In the genomic region with DNA sequence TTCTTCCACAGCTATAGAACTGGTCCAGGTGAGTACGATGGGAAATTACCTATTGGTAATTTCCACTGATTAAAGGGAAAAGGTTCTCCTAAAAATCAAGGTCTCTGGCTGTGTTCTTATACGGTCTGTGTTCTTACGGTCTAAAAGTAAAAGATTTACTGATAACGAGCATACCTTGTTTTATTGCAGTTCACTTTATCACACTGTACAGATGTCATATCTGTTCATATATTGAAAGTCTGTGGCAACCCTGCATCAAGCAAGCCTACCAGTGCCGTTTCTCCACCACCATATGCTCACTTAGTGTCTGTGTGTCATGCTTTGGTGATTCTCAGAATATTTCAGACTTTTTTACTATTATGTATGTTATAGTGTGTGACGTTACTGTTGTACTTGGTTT, we compare ENCODE assay signal across 5 cellular contexts. TPM values are rescaled to one million over a fixed set of nuclear protein-coding genes. Genes with fewer than 3 reads are reported as not detected.
DNase-seq lines count a peak whose midpoint lies in the region; ATAC-seq, FAIRE-seq and TF ChIP-seq lines count a peak whose summit lies in the region.
"Not testable (repeated sequence)": the region's sequence is repeated elsewhere in the genome, so short reads cannot be mapped to it uniquely, and the experiment has no call there.

No MANE protein-coding gene starts in this region.

- H3K27ac ChIP-seq in OCI-LY7 (ENCODE audit: low read depth, low read length, poor library complexity, severe bottlenecking); Panc1 (ENCODE audit: low read length); GM12878 (ENCODE audit: control insufficient read depth, insufficient read depth): not testable (repeated sequence)

- H3K9me2 ChIP-seq in OCI-LY7 (ENCODE audit: insufficient read depth, low read length), result not testable (repeated sequence)

- SMC1A ChIA-PET in GM12878 (lab: Charles Lee; ENCODE audit: uncharacterized antibody, unreplicated experiment), result not testable (repeated sequence)

- not testable (repeated sequence) for TF ChIP-seq RAD21 in GM12878 (IDR thresholded peaks at IDR 0.05; ENCODE audit: insufficient read depth, low read depth, low read length)

- DNase-seq in OCI-LY7 (ENCODE audit: low spot score); Panc1 (ENCODE audit: low read depth, low spot score); GM12878 (ENCODE audit: low read depth, low spot score); left colon; mucosa of descending colon: not testable (repeated sequence)

- TF ChIP-seq EP300 in GM12878 (IDR thresholded peaks at IDR 0.05; ENCODE audit: borderline replicate concordance in 1 of 2, control insufficient read depth in 1 of 2, low read depth in 2 of 2, low read length in 2 of 2), result not testable (repeated sequence)

- not testable (repeated sequence) for H3K9ac ChIP-seq in GM12878 (ENCODE audit: control insufficient read depth, insufficient read depth, low read length)

- POLR2A ChIA-PET in OCI-LY7 (lab: Charles Lee); Panc1 (lab: Charles Lee); GM12878 (lab: Charles Lee): not testable (repeated sequence)

- not testable (repeated sequence) for H3K9me3 ChIP-seq in OCI-LY7 (ENCODE audit: low read length); Panc1 (ENCODE audit: control insufficient read depth, insufficient read depth, low read depth, low read length); GM12878 (replicated peaks; ENCODE audit: control insufficient read depth, insufficient read depth, low read length); mucosa of descending colon

- peaks cover 22% of the 10 kb centered on the region for H3K36me3 ChIP-seq in OCI-LY7 (ENCODE audit: insufficient read depth, low read length)
- H3K36me3 ChIP-seq in Panc1 (ENCODE audit: control insufficient read depth, insufficient read depth, low read length); GM12878 (ENCODE audit: control insufficient read depth in 2 of 2, insufficient read depth in 2 of 2, low read length in 1 of 2); mucosa of descending colon (ENCODE audit: low read depth): not testable (repeated sequence)

- ATAC-seq in Panc1, GM12878: not testable (repeated sequence)
- peak; percentile 94 for ATAC-seq in left colon
- ATAC-seq in mucosa of descending colon, result peak; percentile 92

- not testable (repeated sequence) for H2AFZ ChIP-seq in OCI-LY7 (ENCODE audit: low read length); GM12878 (ENCODE audit: control insufficient read depth, low read depth, low read length)

- not testable (repeated sequence) for H3K79me2 ChIP-seq in OCI-LY7 (ENCODE audit: insufficient read depth, low read depth, low read length); GM12878 (ENCODE audit: control insufficient read depth, insufficient read depth, low read length)

- intact Hi-C loops in OCI-LY7 (cut with micrococcal nuclease; ENCODE audit: unreplicated experiment); Panc1 (cut with micrococcal nuclease; ENCODE audit: unreplicated experiment); GM12878 (cut with micrococcal nuclease; ENCODE audit: unreplicated experiment); left colon (cut with DNase I, micrococcal nuclease); mucosa of descending colon (cut with DNase I, micrococcal nuclease): not testable (repeated sequence)

- not testable (repeated sequence) for H3K4me2 ChIP-seq in OCI-LY7 (ENCODE audit: low read length); GM12878 (ENCODE audit: control insufficient read depth, insufficient read depth)

- H3K4me3 ChIP-seq in OCI-LY7 (ENCODE audit: low read depth, low read length, poor library complexity, severe bottlenecking); Panc1 (ENCODE audit: low read depth in 2 of 2, low read length in 2 of 2); GM12878; mucosa of descending colon: not testable (repeated sequence)

- TF ChIP-seq POLR2A in GM12878 (IDR thresholded peaks at IDR 0.05; ENCODE audit: low read depth, low read length), result not testable (repeated sequence)

- CTCF ChIA-PET in OCI-LY7 (lab: Charles Lee; ENCODE audit: unreplicated experiment); Panc1 (lab: Charles Lee); GM12878 (lab: Yijun Ruan, JAX): not testable (repeated sequence)

- BruUV-seq in OCI-LY7 (replicated peaks; lab: Mats Ljungman, UMichigan) (TSS peak; percentile 17), Panc1 (replicated peaks; lab: Mats Ljungman, UMichigan) (TSS peak; percentile 22)
- not testable (repeated sequence) for BruUV-seq in GM12878 (replicated peaks; lab: Mats Ljungman, UMichigan)

- H4K20me1 ChIP-seq in OCI-LY7 (ENCODE audit: insufficient read depth, low read length); GM12878 (ENCODE audit: control insufficient read depth, insufficient read depth): not testable (repeated sequence)

- TF ChIP-seq CTCF in OCI-LY7 (conservative IDR thresholded peaks at IDR 0.05; ENCODE audit: low read length); Panc1 (IDR thresholded peaks at IDR 0.05); GM12878 (IDR thresholded peaks at IDR 0.05 in 2 of 3, conservative IDR thresholded peaks at IDR 0.05 in 1 of 3; ENCODE audit: control insufficient read depth in 2 of 3, extremely low read depth in 1 of 3, insufficient read depth in 1 of 3, low read depth in 3 of 3, low read length in 3 of 3); mucosa of descending colon (IDR thresholded peaks at IDR 0.05): not testable (repeated sequence)

- RAD21 ChIA-PET in GM12878 (lab: Charles Lee; ENCODE audit: unreplicated experiment), result not testable (repeated sequence)

- H3K4me1 ChIP-seq in OCI-LY7 (ENCODE audit: insufficient read depth, low read length, poor library complexity, severe bottlenecking); Panc1 (ENCODE audit: control insufficient read depth, insufficient read depth, low read length); GM12878 (ENCODE audit: control insufficient read depth, insufficient read depth, low read length); mucosa of descending colon (ENCODE audit: low read depth): not testable (repeated sequence)

- 92% methylated on average over 6 of the region's 6 CpGs for WGBS in GM12878 (ENCODE audit: insufficient coverage, insufficient replicate concordance, low lambda C conversion rate, missing lambda C conversion rate)

- not testable (repeated sequence) for H3K27me3 ChIP-seq in Panc1 (ENCODE audit: control insufficient read depth, insufficient read depth, low read length); GM12878 (replicated peaks in 1 of 2; ENCODE audit: control insufficient read depth in 2 of 2, insufficient read depth in 2 of 2, low read length in 1 of 2)

- in situ Hi-C loops in Panc1 (cut with HindIII; ENCODE audit: low pct_unique_long_range_greater_than_20kb, low sequenced_read_pairs); GM12878 (cut with MboI): not testable (repeated sequence)

- peak; percentile 75 for FAIRE-seq in GM12878 (lab: Jason Lieb, UNC)

RNA-seq across cellular contexts. Expression of gene METTL2B, which starts 11.6 kb away (rescaled TPM):
- total RNA-seq in OCI-LY7 (2014; rRNA removed; shearing (Covaris generic)), result 25.4 and 27.8 TPM in 2 replicates
- 35.4 and 40.7 TPM in 2 replicates for total RNA-seq in OCI-LY7 (2022)
- total RNA-seq in Panc1 (2021; ENCODE audit: unreplicated experiment), result 43.6 TPM
- 17.4 TPM for polyA plus RNA-seq in Panc1 (2012; ENCODE audit: insufficient read length)
- total RNA-seq in GM12878 (2013; cell fraction: nucleolus; rRNA removed), result 56.9 and 63.6 TPM in 2 replicates
- 26.8 and 29.4 TPM in 2 replicates for total RNA-seq in GM12878 (2014; rRNA removed)
- 35.3 and 36.9 TPM in 2 replicates for total RNA-seq in GM12878 (2014; rRNA removed; fragmentation: Illumina TruSeq; extraction: Trizol)
- 27.7 and 28.1 TPM in 2 replicates for total RNA-seq in GM12878 (2021)
- polyA plus RNA-seq in GM12878 (2011; ENCODE audit: low read depth), result 14.2 TPM
- 36.4 and 37.8 TPM in 2 replicates for polyA plus RNA-seq in GM12878 (2011; rRNA removed)
- 19.7 and 23.3 TPM in 2 replicates for polyA plus RNA-seq in GM12878 (2011; cell fraction: cytosol; rRNA removed)
- polyA plus RNA-seq in GM12878 (2011; cell fraction: nucleus; rRNA removed), result 13.0 and 13.3 TPM in 2 replicates
- 12.6 and 13.7 TPM in 2 replicates for polyA plus RNA-seq in GM12878 (2012)
- polyA plus RNA-seq in GM12878 (2014; fragmentation: Illumina TruSeq; extraction: Trizol), result 36.6 and 51.7 TPM in 2 replicates
- 10 to 100 TPM; 40.5 to 48.4 TPM for polyA plus RNA-seq in GM12878 (2014; fragmentation: Nextera tagmentation; extraction: Ambion mirVana)
- 18.9 and 20.7 TPM in 2 replicates for polyA plus RNA-seq in GM12878 (2014; rRNA removed)
- polyA plus RNA-seq in GM12878 (2016; fragmentation: Nextera tagmentation; extraction: Ambion mirVana), result 10 to 100 TPM; 43.4 to 43.5 TPM
- polyA minus RNA-seq in GM12878 (2011; rRNA and poly(A)+ RNA removed), result 36.3 and 48.1 TPM in 2 replicates
- polyA minus RNA-seq in GM12878 (2011; cell fraction: cytosol; rRNA and poly(A)+ RNA removed), result 13.0 and 15.1 TPM in 2 replicates
- polyA minus RNA-seq in GM12878 (2011; cell fraction: nucleus; rRNA and poly(A)+ RNA removed), result 18.3 and 38.9 TPM in 2 replicates
- total RNA-seq in left colon, result 10 to 100 TPM; 24.7 to 28.0 TPM
- 10 to 100 TPM; 24.1 to 29.4 (median 28.4) TPM for total RNA-seq in mucosa of descending colon

RNA-seq across cellular contexts. Expression of gene HILPDA, which starts 32.5 kb away (rescaled TPM):
- total RNA-seq in OCI-LY7 (2014; rRNA removed; shearing (Covaris generic)), result 23.7 and 33.9 TPM in 2 replicates
- total RNA-seq in OCI-LY7 (2022) (19.4 and 22.4 TPM in 2 replicates), Panc1 (2021; ENCODE audit: unreplicated experiment) (70.8 TPM), GM12878 (2014; rRNA removed) (15.1 and 16.4 TPM in 2 replicates), GM12878 (2014; rRNA removed; fragmentation: Illumina TruSeq; extraction: Trizol) (19.6 and 21.2 TPM in 2 replicates), GM12878 (2021) (12.0 and 14.1 TPM in 2 replicates), left colon (1 to 10 TPM; 5.8 to 7.3 TPM), mucosa of descending colon (1 to 10 TPM; 5.8 to 9.8 (median 6.6) TPM)
- 67.0 TPM for polyA plus RNA-seq in Panc1 (2012; ENCODE audit: insufficient read length)
- 232 and 244 TPM in 2 replicates for total RNA-seq in GM12878 (2013; cell fraction: nucleolus; rRNA removed)
- polyA plus RNA-seq in GM12878 (2011; ENCODE audit: low read depth), result 22.4 TPM
- polyA plus RNA-seq in GM12878 (2011; rRNA removed) (198 and 232 TPM in 2 replicates), GM12878 (2014; fragmentation: Illumina TruSeq; extraction: Trizol) (22.1 and 24.2 TPM in 2 replicates), GM12878 (2014; fragmentation: Nextera tagmentation; extraction: Ambion mirVana) (10 to 100 TPM; 37.4 to 44.0 TPM), GM12878 (2014; rRNA removed) (26.1 and 29.6 TPM in 2 replicates), GM12878 (2016; fragmentation: Nextera tagmentation; extraction: Ambion mirVana) (10 to 100 TPM; 24.5 to 28.4 TPM)
- polyA plus RNA-seq in GM12878 (2011; cell fraction: cytosol; rRNA removed), result 184 and 280 TPM in 2 replicates
- 85.4 and 130 TPM in 2 replicates for polyA plus RNA-seq in GM12878 (2011; cell fraction: nucleus; rRNA removed)
- polyA plus RNA-seq in GM12878 (2012), result 26.2 and 86.6 TPM in 2 replicates
- 141 and 166 TPM in 2 replicates for polyA minus RNA-seq in GM12878 (2011; rRNA and poly(A)+ RNA removed)
- 42.1 and 54.1 TPM in 2 replicates for polyA minus RNA-seq in GM12878 (2011; cell fraction: cytosol; rRNA and poly(A)+ RNA removed)
- 97.8 and 100.0 TPM in 2 replicates for polyA minus RNA-seq in GM12878 (2011; cell fraction: nucleus; rRNA and poly(A)+ RNA removed)
